Comparison of ENCODE assay signal across 8 cellular contexts in the genomic region with DNA sequence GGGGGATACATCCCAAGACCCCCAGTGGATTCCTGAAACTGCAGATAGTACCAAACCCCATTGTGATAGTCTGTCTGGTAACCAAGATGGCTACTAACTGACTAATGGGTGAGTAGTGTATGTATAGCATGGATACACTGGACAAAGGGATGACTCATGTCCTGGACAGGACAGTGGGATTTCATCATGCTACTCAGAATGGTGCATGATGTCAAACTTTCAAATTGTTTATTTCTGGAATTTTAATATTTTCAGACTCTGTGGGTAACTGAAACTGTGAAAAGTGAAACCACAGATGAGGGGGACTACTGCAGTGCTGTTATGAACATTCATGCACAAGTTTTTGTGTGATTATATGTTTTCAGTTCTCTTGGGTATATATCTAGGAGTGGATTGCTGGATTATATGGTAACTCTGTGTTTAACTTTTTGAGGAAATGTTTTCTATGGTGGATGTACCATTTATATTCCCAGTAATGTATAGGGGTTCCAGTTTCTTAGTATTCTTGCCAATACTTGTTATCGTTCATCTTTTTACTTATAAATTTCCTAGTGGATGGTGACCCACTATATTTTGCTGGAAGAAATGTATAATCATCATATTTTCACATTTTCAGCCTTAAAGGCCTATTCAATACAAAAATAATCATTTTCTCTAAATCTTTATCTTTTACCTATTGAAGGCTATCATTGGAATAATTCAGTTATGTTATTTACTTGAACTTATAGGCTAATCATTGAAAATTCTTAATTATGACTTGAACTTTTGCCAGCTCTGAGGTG.
A peak's percentile ranks its signal among the peaks of the same experiment; 100 is the strongest.
DNase-seq lines count a peak whose midpoint lies in the region; ATAC-seq and TF ChIP-seq lines count a peak whose summit lies in the region.

No MANE protein-coding gene starts in this region.

- no peaks in the 10 kb centered on the region for H3K4me1 Mint-ChIP-seq in glutamatergic neuron (ENCODE audit: low read depth, unreplicated experiment)

- DNase-seq in DMS53 (lab: John Stamatoyannopoulos, UW) (peak; percentile 64), LHCN-M2 (ENCODE audit: low read depth) (peak; percentile 93), fibroblast of peridontal ligament (ENCODE audit: extremely low read depth) (peak; percentile 96), glutamatergic neuron (no peak), occipital lobe (lab: John Stamatoyannopoulos, UW) (no peak)
- DNase-seq in activated CD4-positive, alpha-beta T cell treated with anti-CD3 and anti-CD28 coated beads for 48 hours = no peak
- no peak for DNase-seq in activated naive CD4-positive, alpha-beta T cell treated with anti-CD3 and anti-CD28 coated beads, Interleukin-2, amount 50 U/mL, for 16 hours

- peaks cover 5% of the 10 kb centered on the region for H3K36me3 Mint-ChIP-seq in glutamatergic neuron (ENCODE audit: unreplicated experiment)

- no peak for TF ChIP-seq CTCF in glutamatergic neuron (IDR thresholded peaks at IDR 0.05; ENCODE audit: partially characterized antibody, unreplicated experiment)

- H3K27me3 Mint-ChIP-seq in glutamatergic neuron (ENCODE audit: unreplicated experiment) = no peaks in the 10 kb centered on the region

- H3K27ac Mint-ChIP-seq in glutamatergic neuron (ENCODE audit: unreplicated experiment) = no peak overlapping the region

- peaks cover 7% of the 10 kb centered on the region for H3K9me3 Mint-ChIP-seq in glutamatergic neuron (ENCODE audit: unreplicated experiment)

- ATAC-seq in GM21576 (IDR thresholded peaks at IDR 0.05; ENCODE audit: unreplicated experiment) = peak; percentile 77

- no peak overlapping the region for H3K4me3 Mint-ChIP-seq in glutamatergic neuron (ENCODE audit: unreplicated experiment)

Comparison
In these comparisons a context has a peak if more than half of its experiments do, and no peak if none do; other contexts are left out.
1. DNase-seq: peak in DMS53 (single experiment), LHCN-M2 (single experiment) and fibroblast of peridontal ligament (single experiment); none in glutamatergic neuron (single experiment), activated CD4-positive, alpha-beta T cell treated with anti-CD3 and anti-CD28 coated beads for 48 hours (single experiment), occipital lobe (single experiment) and activated naive CD4-positive, alpha-beta T cell treated with anti-CD3 and anti-CD28 coated beads, Interleukin-2, amount 50 U/mL, for 16 hours (single experiment).